Comparison of ENCODE assay signal across 1 cellular context in the genomic region with DNA sequence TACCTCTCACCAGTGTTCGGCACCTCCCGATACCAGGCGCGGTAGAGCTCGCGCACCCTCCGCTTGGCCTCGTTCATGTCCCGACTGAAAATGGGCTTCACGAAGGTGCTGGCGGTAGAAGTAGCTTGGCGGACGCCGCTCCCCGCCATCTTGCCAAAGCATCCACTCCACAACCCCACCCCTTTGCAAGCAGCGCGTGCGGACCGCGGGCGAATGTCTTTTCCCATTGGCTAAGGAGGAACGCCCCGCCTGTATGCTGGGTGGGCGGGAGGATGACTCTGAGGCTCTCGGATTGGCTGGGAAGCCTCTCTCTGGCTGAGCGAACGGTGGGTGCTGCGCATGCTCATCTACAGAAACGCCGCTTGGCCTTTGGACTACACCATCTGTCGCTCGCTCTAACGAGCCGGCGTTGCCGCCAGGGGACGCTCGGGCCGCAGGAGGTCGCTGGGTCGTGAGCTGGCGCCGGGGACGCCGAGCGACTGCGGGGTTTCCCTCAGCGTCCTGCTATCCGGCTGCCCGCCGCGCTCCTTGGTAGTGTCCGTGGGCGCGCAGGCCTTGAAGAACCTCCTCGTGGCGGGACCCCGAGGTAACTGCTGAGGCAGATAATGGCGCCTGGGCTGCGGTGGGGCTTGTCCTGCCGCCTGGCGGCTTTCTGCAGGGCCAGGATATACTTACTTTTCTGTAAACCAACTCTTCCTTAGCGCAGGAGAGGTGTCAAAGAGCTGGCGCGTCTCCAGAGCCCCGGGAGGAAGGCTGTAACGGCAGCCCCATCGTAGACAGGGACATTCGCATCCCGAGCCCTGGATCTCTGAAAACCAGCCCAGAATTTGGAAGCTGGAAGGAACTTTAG.
A peak's percentile ranks its signal among the peaks of the same experiment; 100 is the strongest.
TF ChIP-seq lines count a peak whose summit lies in the region.

NDUFA6 (minus strand) TSS at position 177 of the 850 bp plus-strand sequence; CDS start at position 149, 28 bp downstream.

TF ChIP-seq in K562, 482 proteins besides CTCF, POLR2A, EP300 and RAD21 (continued from another document and continues in another):
- TF ChIP-seq, protein P1, sequence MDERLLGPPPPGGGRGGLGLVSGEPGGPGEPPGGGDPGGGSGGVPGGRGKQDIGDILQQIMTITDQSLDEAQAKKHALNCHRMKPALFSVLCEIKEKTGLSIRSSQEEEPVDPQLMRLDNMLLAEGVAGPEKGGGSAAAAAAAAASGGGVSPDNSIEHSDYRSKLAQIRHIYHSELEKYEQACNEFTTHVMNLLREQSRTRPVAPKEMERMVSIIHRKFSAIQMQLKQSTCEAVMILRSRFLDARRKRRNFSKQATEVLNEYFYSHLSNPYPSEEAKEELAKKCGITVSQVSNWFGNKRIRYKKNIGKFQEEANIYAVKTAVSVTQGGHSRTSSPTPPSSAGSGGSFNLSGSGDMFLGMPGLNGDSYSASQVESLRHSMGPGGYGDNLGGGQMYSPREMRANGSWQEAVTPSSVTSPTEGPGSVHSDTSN (CRISPR knock-in tag; IDR thresholded peaks at IDR 0.05; ENCODE audit: low read depth): no peak
- TF ChIP-seq, protein P1 (tag; conservative IDR thresholded peaks at IDR 0.05; ENCODE audit: low read depth): no peak
- TF ChIP-seq CAMTA2 (CRISPR knock-in tag; conservative IDR thresholded peaks at IDR 0.05) (no peak), SAFB (IDR thresholded peaks at IDR 0.05; ENCODE audit: borderline replicate concordance, low read depth, low read length) (no peak), BDP1 (IDR thresholded peaks at IDR 0.05; ENCODE audit: insufficient read depth, insufficient read length) (no peak), ILF3 (IDR thresholded peaks at IDR 0.05; ENCODE audit: borderline replicate concordance) (no peak), ZSCAN32 (CRISPR knock-in tag; IDR thresholded peaks at IDR 0.05) (no peak), TRIM28 (IDR thresholded peaks at IDR 0.05) (no peak), ZBTB43 (CRISPR knock-in tag; IDR thresholded peaks at IDR 0.05) (0 out of 2 replicates have a peak, but pooled peaks have one; percentile 16), ZNF318 (IDR thresholded peaks at IDR 0.05; ENCODE audit: borderline replicate concordance in 1 of 2, low read depth in 1 of 2) (no peak), PRPF4 (IDR thresholded peaks at IDR 0.05; ENCODE audit: insufficient read depth, low read depth, low read length, poor library complexity, severe bottlenecking) (no peak), NR2C1 (IDR thresholded peaks at IDR 0.05) (no peak), NR2C1 (tag; IDR thresholded peaks at IDR 0.05) (no peak), ZNF253 (CRISPR knock-in tag; conservative IDR thresholded peaks at IDR 0.05) (no peak), DACH1 (IDR thresholded peaks at IDR 0.05; ENCODE audit: partially characterized antibody) (no peak), FOXK2 (conservative IDR thresholded peaks at IDR 0.05 in 1 of 2, IDR thresholded peaks at IDR 0.05 in 1 of 2; ENCODE audit: low read depth in 2 of 2) (no peak; a peak in 1 of 4 replicates), TCF15 (CRISPR knock-in tag; IDR thresholded peaks at IDR 0.05) (no peak), CBFA2T2 (conservative IDR thresholded peaks at IDR 0.05) (no peak), RBFOX2 (IDR thresholded peaks at IDR 0.05; ENCODE audit: low read depth, low read length) (peak; percentile 99), USF2 (CRISPR knock-in tag; IDR thresholded peaks at IDR 0.05) (no peak), XRCC4 (IDR thresholded peaks at IDR 0.05; ENCODE audit: extremely low read depth, insufficient read depth, insufficient read length) (no peak), BMI1 (IDR thresholded peaks at IDR 0.05; ENCODE audit: low read length) (no peak), ARID1B (IDR thresholded peaks at IDR 0.05) (no peak), ZNF165 (CRISPR knock-in tag; IDR thresholded peaks at IDR 0.05; ENCODE audit: borderline replicate concordance) (no peak), ZC3H11A (IDR thresholded peaks at IDR 0.05; ENCODE audit: low read depth, low read length) (no peak), ZNF239 (CRISPR knock-in tag; IDR thresholded peaks at IDR 0.05) (no peak), XRCC3 (IDR thresholded peaks at IDR 0.05) (no peak), CBFB (CRISPR knock-in tag; IDR thresholded peaks at IDR 0.05) (no peak)
- TF ChIP-seq, protein P2, sequence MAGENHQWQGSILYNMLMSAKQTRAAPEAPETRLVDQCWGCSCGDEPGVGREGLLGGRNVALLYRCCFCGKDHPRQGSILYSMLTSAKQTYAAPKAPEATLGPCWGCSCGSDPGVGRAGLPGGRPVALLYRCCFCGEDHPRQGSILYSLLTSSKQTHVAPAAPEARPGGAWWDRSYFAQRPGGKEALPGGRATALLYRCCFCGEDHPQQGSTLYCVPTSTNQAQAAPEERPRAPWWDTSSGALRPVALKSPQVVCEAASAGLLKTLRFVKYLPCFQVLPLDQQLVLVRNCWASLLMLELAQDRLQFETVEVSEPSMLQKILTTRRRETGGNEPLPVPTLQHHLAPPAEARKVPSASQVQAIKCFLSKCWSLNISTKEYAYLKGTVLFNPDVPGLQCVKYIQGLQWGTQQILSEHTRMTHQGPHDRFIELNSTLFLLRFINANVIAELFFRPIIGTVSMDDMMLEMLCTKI (IDR thresholded peaks at IDR 0.05; ENCODE audit: partially characterized antibody): no peak
- TF ChIP-seq, protein P3, sequence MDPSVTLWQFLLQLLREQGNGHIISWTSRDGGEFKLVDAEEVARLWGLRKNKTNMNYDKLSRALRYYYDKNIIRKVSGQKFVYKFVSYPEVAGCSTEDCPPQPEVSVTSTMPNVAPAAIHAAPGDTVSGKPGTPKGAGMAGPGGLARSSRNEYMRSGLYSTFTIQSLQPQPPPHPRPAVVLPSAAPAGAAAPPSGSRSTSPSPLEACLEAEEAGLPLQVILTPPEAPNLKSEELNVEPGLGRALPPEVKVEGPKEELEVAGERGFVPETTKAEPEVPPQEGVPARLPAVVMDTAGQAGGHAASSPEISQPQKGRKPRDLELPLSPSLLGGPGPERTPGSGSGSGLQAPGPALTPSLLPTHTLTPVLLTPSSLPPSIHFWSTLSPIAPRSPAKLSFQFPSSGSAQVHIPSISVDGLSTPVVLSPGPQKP (CRISPR knock-in tag; IDR thresholded peaks at IDR 0.05): no peak
